15 cellular contexts compared by ENCODE assay signal in genomic region chr6:49264496-49264895, GRCh38.
DNase-seq lines count a peak whose midpoint lies in the region; ATAC-seq, FAIRE-seq and TF ChIP-seq lines count a peak whose summit lies in the region.
"Had no signal": no experiment of that assay in that cellular context is flagged by ENCODE, and none has a peak within 500 bp of the region (broad histone marks: within the 10 kb centered on the region; RNA-seq: fewer than 3 reads in every experiment).

No MANE protein-coding gene starts in this region.

- peak overlapping the region in 1 of 3 experiments; percentile 36; a peak in 1 of 6 replicates for H3K4me3 ChIP-seq in HepG2 (replicated peaks in 1 of 3; ENCODE audit: insufficient read depth in 1 of 3, low read depth in 2 of 3, low read length in 3 of 3)
- H3K4me3 ChIP-seq in right lobe of liver: no peak overlapping the region
- H3K4me3 ChIP-seq in H1 (ENCODE audit: extremely low read depth in 1 of 4, insufficient read depth in 2 of 4, low read depth in 3 of 4, low read length in 4 of 4): no peak overlapping the region
- H3K4me3 ChIP-seq: BLaER1 had no signal

- no peak for FAIRE-seq in HepG2 (lab: Jason Lieb, UNC)
- no peak for FAIRE-seq in H1 (lab: Jason Lieb, UNC)

- H2BK20ac ChIP-seq in H1 (ENCODE audit: low read length): no peak overlapping the region

- DNase-seq in HepG2 (ENCODE audit: low spot score): no peak
- no peak for DNase-seq in right lobe of liver
- DNase-seq in RPMI8226: peak; percentile 4
- DNase-seq in H1 (ENCODE audit: low read depth in 1 of 2, low spot score in 2 of 2): no peak
- no peak for DNase-seq in DMS153 treated with DMSO at 0.1 percent for 48 hours (lab: John Stamatoyannopoulos, UW; ENCODE audit: unreplicated experiment)
- DNase-seq in NCI-H2196 (lab: John Stamatoyannopoulos, UW; ENCODE audit: unreplicated experiment): no peak
- DNase-seq: 8988T; AML-193; Caco-2; CD8-positive, alpha-beta memory T cell; GOT3; HCEC 1CT; HFFc6 had no signal

- H3K27me3 ChIP-seq in HepG2 (ENCODE audit: control insufficient read depth in 1 of 2, insufficient read depth in 2 of 2, low read length in 2 of 2): peaks cover 0 to 2% of the 10 kb centered on the region in 2 experiments; a peak in 1 of 5 replicates
- H3K27me3 ChIP-seq in right lobe of liver: no peaks in the 10 kb centered on the region
- H3K27me3 ChIP-seq in H1 (replicated peaks in 1 of 4; ENCODE audit: control insufficient read depth in 3 of 4, extremely low read depth in 1 of 4, insufficient read depth in 3 of 4, low read length in 3 of 4): no peaks in the 10 kb centered on the region
- H3K27me3 ChIP-seq: BLaER1 had no signal

- ATAC-seq in HepG2 (peak; percentile 88), right lobe of liver (no peak), GM21526 (IDR thresholded peaks at IDR 0.05; ENCODE audit: low FRiP score, unreplicated experiment) (no peak)

- no peak overlapping the region for H2BK15ac ChIP-seq in H1 (ENCODE audit: low read length)

- TF ChIP-seq POLR2A in HepG2 (IDR thresholded peaks at IDR 0.05; ENCODE audit: insufficient read depth in 1 of 2, low read depth in 2 of 2, low read length in 2 of 2) (no peak), right lobe of liver (IDR thresholded peaks at IDR 0.05) (no peak), H1 (IDR thresholded peaks at IDR 0.05; ENCODE audit: control extremely low read depth in 1 of 2, low read depth in 2 of 2, low read length in 2 of 2) (no peak)

- H2AK5ac ChIP-seq in H1 (ENCODE audit: low read depth, low read length): no peak overlapping the region

- H2BK5ac ChIP-seq in H1 (ENCODE audit: low read depth, low read length): no peak overlapping the region

- H3K4ac ChIP-seq in H1 (replicated peaks; ENCODE audit: insufficient read length, low read depth, low read length): no peak overlapping the region

- H3K9me3 ChIP-seq in HepG2 (ENCODE audit: low read length) (no peaks in the 10 kb centered on the region), right lobe of liver (no peaks in the 10 kb centered on the region), H1 (ENCODE audit: insufficient read depth in 2 of 2, low read depth in 1 of 2, low read length in 1 of 2) (no peaks in the 10 kb centered on the region)
- H3K9me3 ChIP-seq: BLaER1, Caco-2 had no signal

- no peaks in the 10 kb centered on the region for H4K20me1 ChIP-seq in HepG2 (ENCODE audit: insufficient read depth, low read length)
- H4K20me1 ChIP-seq in H1 (replicated peaks in 1 of 2; ENCODE audit: control insufficient read depth in 1 of 2, insufficient read depth in 2 of 2, low read length in 2 of 2): no peaks in the 10 kb centered on the region
- H4K20me1 ChIP-seq: BLaER1 had no signal

- no TSS peak for BruUV-seq in HepG2 (replicated peaks; lab: Mats Ljungman, UMichigan)

- H3K14ac ChIP-seq in H1 (ENCODE audit: insufficient read length): no peak overlapping the region

- no peak overlapping the region for H2BK120ac ChIP-seq in H1 (replicated peaks; ENCODE audit: low read depth, low read length)

- H4K5ac ChIP-seq in H1 (ENCODE audit: insufficient read length, low read depth, low read length): no peak overlapping the region

- WGBS in HepG2 (ENCODE audit: low lambda C conversion rate): 23% methylated on average over 6 of the region's 7 CpGs
- 41% methylated on average over 3 of the region's 7 CpGs for WGBS in right lobe of liver (ENCODE audit: insufficient coverage, low coverage, low lambda C conversion rate, missing lambda C conversion rate)
- 96% methylated on average over 6 of the region's 7 CpGs; no CpG with 5 or more reads in 1 of the 2 experiments for WGBS in H1 (ENCODE audit: extremely low coverage in 1 of 2, insufficient coverage in 1 of 2, insufficient read length in 1 of 2, insufficient replicate concordance in 2 of 2, low coverage in 1 of 2, low lambda C conversion rate in 2 of 2, missing lambda C conversion rate in 1 of 2), 2 experiments

- peaks cover 6% of the 10 kb centered on the region; the same call in 1 of the 2 replicates for H3K4me1 ChIP-seq in HepG2 (ENCODE audit: insufficient read depth, low read length)
- no peaks in the 10 kb centered on the region for H3K4me1 ChIP-seq in right lobe of liver
- no peaks in the 10 kb centered on the region for H3K4me1 ChIP-seq in H1 (replicated peaks in 1 of 4; ENCODE audit: control insufficient read depth in 3 of 4, insufficient read depth in 4 of 4, low read length in 3 of 4)
- H3K4me1 ChIP-seq: BLaER1, Caco-2 had no signal

- H3K27ac ChIP-seq in HepG2 (ENCODE audit: extremely low read length, insufficient read depth, low read length) (no peak overlapping the region), right lobe of liver (no peak overlapping the region), H1 (ENCODE audit: low read depth, low read length) (no peak overlapping the region)
- H3K27ac ChIP-seq: BLaER1 had no signal

- CTCF ChIA-PET in HepG2 (lab: Yijun Ruan, JAX; ENCODE audit: low intra/inter-chr PET ratio, low total read pairs): no interaction called here
- CTCF ChIA-PET in H1 (lab: Charles Lee; ENCODE audit: partially characterized antibody): no interaction called here

- H3K18ac ChIP-seq in H1 (ENCODE audit: extremely low read depth, low read length): no peak overlapping the region

- peak overlapping the region; percentile 53 for H3K4me2 ChIP-seq in HepG2 (ENCODE audit: low read depth, low read length)
- H3K4me2 ChIP-seq in H1 (ENCODE audit: insufficient read depth in 1 of 2, low read depth in 2 of 2, low read length in 2 of 2): no peak overlapping the region
- H3K4me2 ChIP-seq: BLaER1 had no signal

- TF ChIP-seq EP300 in HepG2 (IDR thresholded peaks at IDR 0.05; ENCODE audit: low read depth in 2 of 2, low read length in 2 of 2) (no peak), HepG2 (CRISPR knock-in tag; IDR thresholded peaks at IDR 0.05; ENCODE audit: borderline replicate concordance) (no peak), H1 (IDR thresholded peaks at IDR 0.05; ENCODE audit: borderline replicate concordance in 1 of 2, low read depth in 2 of 2, low read length in 2 of 2) (no peak)

- H3K36me3 ChIP-seq in HepG2 (replicated peaks in 1 of 2; ENCODE audit: control insufficient read depth in 1 of 2, insufficient read depth in 2 of 2, low read length in 2 of 2) (no peaks in the 10 kb centered on the region), right lobe of liver (no peaks in the 10 kb centered on the region), H1 (ENCODE audit: control insufficient read depth in 2 of 4, insufficient read depth in 4 of 4, low read length in 3 of 4) (no peaks in the 10 kb centered on the region)
- H3K36me3 ChIP-seq: BLaER1 had no signal

- H3K9ac ChIP-seq in HepG2 (ENCODE audit: insufficient read depth, low read depth, low read length): no peak overlapping the region
- H3K9ac ChIP-seq in H1 (replicated peaks in 1 of 4; ENCODE audit: extremely low read depth in 1 of 4, low read depth in 3 of 4, low read length in 3 of 4): no peak overlapping the region
- H3K9ac ChIP-seq: BLaER1 had no signal

- in situ Hi-C loops in HepG2 (cut with HindIII; ENCODE audit: extremely low pct_ligation_motif_present, low pct_unique_long_range_greater_than_20kb): no loop called here

- no peak overlapping the region for H2BK12ac ChIP-seq in H1 (ENCODE audit: low read depth, low read length)

- no peak overlapping the region for H3K23ac ChIP-seq in H1 (ENCODE audit: insufficient read length)

- no peak overlapping the region for H3K56ac ChIP-seq in H1 (replicated peaks; ENCODE audit: insufficient read length, low read depth, low read length)

- H3K79me2 ChIP-seq in HepG2 (ENCODE audit: insufficient read depth, low read length) (no peaks in the 10 kb centered on the region), H1 (ENCODE audit: control insufficient read depth in 1 of 2, insufficient read depth in 2 of 2, low read length in 2 of 2) (no peaks in the 10 kb centered on the region)

- POLR2A ChIA-PET in HepG2 (lab: Yijun Ruan, JAX): no interaction called here
- POLR2A ChIA-PET in H1 (lab: Charles Lee; ENCODE audit: partially characterized antibody): no interaction called here

- H4K91ac ChIP-seq in H1 (replicated peaks; ENCODE audit: insufficient read length, low read length): no peak overlapping the region

- TF ChIP-seq CTCF in HepG2 (CRISPR knock-in tag; IDR thresholded peaks at IDR 0.05): peak; percentile 19; the same call in 1 of the 2 replicates
- no peak for TF ChIP-seq CTCF in right lobe of liver (IDR thresholded peaks at IDR 0.05)
- TF ChIP-seq CTCF in H1 (IDR thresholded peaks at IDR 0.05; ENCODE audit: control extremely low read depth in 1 of 3, insufficient read depth in 1 of 3, low read depth in 1 of 3, low read length in 3 of 3): no peak

- TF ChIP-seq RAD21 in HepG2 (CRISPR knock-in tag; IDR thresholded peaks at IDR 0.05) (no peak), H1 (IDR thresholded peaks at IDR 0.05 in 1 of 2, conservative IDR thresholded peaks at IDR 0.05 in 1 of 2; ENCODE audit: low read depth in 2 of 2, low read length in 2 of 2) (peak; percentile 14 to 29; a peak in 2 of 4 replicates)

- intact Hi-C loops in HepG2 (cut with micrococcal nuclease; ENCODE audit: unreplicated experiment): no loop called here
- intact Hi-C loops in right lobe of liver (cut with DNase I): no loop called here

- H3K79me1 ChIP-seq in H1 (ENCODE audit: low read depth, low read length): no peaks in the 10 kb centered on the region

- H3K23me2 ChIP-seq in H1 (ENCODE audit: low read depth, low read length): no peaks in the 10 kb centered on the region

- peak overlapping the region; percentile 20 for H2AFZ ChIP-seq in HepG2 (ENCODE audit: low read length)
- H2AFZ ChIP-seq in H1 (ENCODE audit: low read length): no peak overlapping the region

- H4K8ac ChIP-seq in H1 (ENCODE audit: extremely low read depth, insufficient read depth, low read length): no peak overlapping the region; the same call in 1 of the 2 replicates

TF ChIP-seq in HepG2, 621 proteins besides CTCF, POLR2A, EP300 and RAD21 (continues in another document):
- no peak for TF ChIP-seq ZNF550 (CRISPR knock-in tag; IDR thresholded peaks at IDR 0.05; ENCODE audit: borderline replicate concordance)
- TF ChIP-seq RXRA (CRISPR knock-in tag; IDR thresholded peaks at IDR 0.05): no peak
- TF ChIP-seq SATB2 (CRISPR knock-in tag; IDR thresholded peaks at IDR 0.05): no peak

TF ChIP-seq in H1, 55 proteins besides CTCF, POLR2A, EP300 and RAD21:
- TF ChIP-seq BRCA1 (IDR thresholded peaks at IDR 0.05; ENCODE audit: low read depth, low read length) (no peak), SIRT6 (IDR thresholded peaks at IDR 0.05; ENCODE audit: low read length) (no peak), GABPA (IDR thresholded peaks at IDR 0.05; ENCODE audit: borderline replicate concordance, insufficient read depth, low read length) (no peak), SIX5 (IDR thresholded peaks at IDR 0.05; ENCODE audit: low read depth, low read length) (no peak), CTBP2 (IDR thresholded peaks at IDR 0.05; ENCODE audit: borderline replicate concordance, insufficient read depth, insufficient read length, low read length) (no peak), MAFK (IDR thresholded peaks at IDR 0.05; ENCODE audit: low read depth, low read length) (no peak), ASH2L (IDR thresholded peaks at IDR 0.05; ENCODE audit: low read length) (no peak), SP1 (IDR thresholded peaks at IDR 0.05; ENCODE audit: low read depth, low read length) (no peak)

Comparison
In these comparisons a context has a peak if more than half of its experiments do, and no peak if none do; other contexts are left out.
1. Of the 41 proteins assayed by ChIP-seq in both HepG2 and H1: peak only in HepG2: CTCF; only in H1: RAD21; in both: none; in neither: 39.